18 cellular contexts compared by ENCODE assay signal in the genomic region with DNA sequence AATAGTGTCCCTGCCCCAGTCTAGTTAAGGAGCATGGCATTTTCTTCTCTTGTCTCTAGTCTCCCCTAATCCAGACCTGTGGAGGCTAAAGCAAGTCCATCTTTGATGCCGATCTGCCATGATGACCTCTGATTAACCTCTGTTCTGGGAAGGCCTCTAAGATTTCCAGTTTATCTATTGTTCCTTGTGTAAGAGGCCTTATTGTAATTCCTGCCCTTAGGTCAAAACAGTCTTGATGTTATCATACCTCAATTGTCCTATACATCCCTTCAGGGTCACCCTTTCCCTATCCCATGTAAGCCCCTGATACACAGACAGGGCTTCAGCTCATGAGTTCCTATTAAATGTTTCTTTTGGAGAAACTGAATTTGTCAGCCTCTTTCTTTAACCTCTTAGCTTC. TPM values are rescaled to one million over a fixed set of nuclear protein-coding genes. Genes with fewer than 3 reads are reported as not detected.
DNase-seq lines count a peak whose midpoint lies in the region; ATAC-seq, FAIRE-seq and TF ChIP-seq lines count a peak whose summit lies in the region.
"Had no signal": no experiment of that assay in that cellular context is flagged by ENCODE, and none has a peak within 500 bp of the region (broad histone marks: within the 10 kb centered on the region; RNA-seq: fewer than 3 reads in every experiment).

No MANE protein-coding gene starts in this region.

- no peak overlapping the region for H2BK120ac ChIP-seq in neuronal stem cell (ENCODE audit: low read depth, low read length)

- H4K20me1 ChIP-seq in endothelial cell of umbilical vein (replicated peaks; ENCODE audit: control insufficient read depth, extremely low read depth, insufficient read depth, low read length), result no peaks in the 10 kb centered on the region

- H3K9me3 ChIP-seq in Panc1 (ENCODE audit: control insufficient read depth, insufficient read depth, low read depth, low read length), result no peaks in the 10 kb centered on the region
- H3K9me3 ChIP-seq in endothelial cell of umbilical vein (replicated peaks; ENCODE audit: control insufficient read depth, insufficient read depth, low read length), result no peaks in the 10 kb centered on the region
- H3K9me3 ChIP-seq in neuronal stem cell (replicated peaks in 1 of 2; ENCODE audit: control insufficient read depth in 2 of 2, insufficient read depth in 1 of 2, low read depth in 1 of 2, low read length in 2 of 2), result no peaks in the 10 kb centered on the region
- no peaks in the 10 kb centered on the region for H3K9me3 ChIP-seq in psoas muscle

- dilution Hi-C loops in endothelial cell of umbilical vein (cut with MboI; ENCODE audit: extremely low pct_ligation_motif_present, low sequenced_read_pairs), result no loop called here

- DNase-seq in ELF-1 (ENCODE audit: low read depth, low spot score), result peak; percentile 58
- DNase-seq in Panc1 (ENCODE audit: low read depth, low spot score), result no peak
- DNase-seq in endothelial cell of umbilical vein (ENCODE audit: low read depth, low spot score), result no peak
- no peak for DNase-seq in neuronal stem cell (ENCODE audit: low spot score)
- no peak for DNase-seq in psoas muscle
- no peak for DNase-seq in kidney tubule cell (ENCODE audit: low spot score)
- DNase-seq: AML-193, DND-41, H7, NCI-H1092, NCI-H1694, NCI-H2107, NCI-H226, NCI-H526 treated with DMSO at 0.1 percent for 48 hours had no signal

- BruUV-seq in Panc1 (replicated peaks; lab: Mats Ljungman, UMichigan) (no TSS peak), endothelial cell of umbilical vein (replicated peaks; lab: Mats Ljungman, UMichigan) (no TSS peak)

- H3K9ac ChIP-seq in endothelial cell of umbilical vein (replicated peaks; ENCODE audit: extremely low read depth, insufficient read depth, low read length) (no peak overlapping the region), neuronal stem cell (ENCODE audit: low read depth, low read length, poor library complexity) (no peak overlapping the region)
- H3K9ac ChIP-seq: KMS-11 had no signal

- H3K18ac ChIP-seq in neuronal stem cell (ENCODE audit: low read length), result no peak overlapping the region

- H3K4me2 ChIP-seq in endothelial cell of umbilical vein (ENCODE audit: insufficient read depth, low read length) (no peak overlapping the region), neuronal stem cell (ENCODE audit: insufficient read depth, low read length, poor library complexity, severe bottlenecking) (no peak overlapping the region)
- H3K4me2 ChIP-seq: KMS-11 had no signal

- no peak overlapping the region for H3K4ac ChIP-seq in neuronal stem cell (ENCODE audit: low read length)

- no peak overlapping the region for H2AK5ac ChIP-seq in neuronal stem cell (ENCODE audit: low read depth, low read length)

- H2AFZ ChIP-seq in endothelial cell of umbilical vein (ENCODE audit: low read depth, low read length) (peak overlapping the region; percentile 38), neuronal stem cell (ENCODE audit: low read length) (peak overlapping the region; percentile 71)

- H3K36me3 ChIP-seq in Panc1 (ENCODE audit: control insufficient read depth, insufficient read depth, low read length), result no peaks in the 10 kb centered on the region
- H3K36me3 ChIP-seq in endothelial cell of umbilical vein (ENCODE audit: control insufficient read depth in 2 of 2, extremely low read depth in 1 of 2, insufficient read depth in 2 of 2, low read length in 2 of 2), result no peaks in the 10 kb centered on the region
- H3K36me3 ChIP-seq in neuronal stem cell (replicated peaks in 1 of 2; ENCODE audit: control insufficient read depth in 2 of 2, insufficient read depth in 2 of 2, low read length in 2 of 2), result no peaks in the 10 kb centered on the region
- no peaks in the 10 kb centered on the region for H3K36me3 ChIP-seq in psoas muscle (ENCODE audit: insufficient read depth in 1 of 2, low read depth in 1 of 2)

- TF ChIP-seq CTCF in Panc1 (IDR thresholded peaks at IDR 0.05) (no peak), endothelial cell of umbilical vein (IDR thresholded peaks at IDR 0.05; ENCODE audit: extremely low read depth in 1 of 2, insufficient read depth in 1 of 2, low read depth in 1 of 2, low read length in 2 of 2) (no peak), psoas muscle (IDR thresholded peaks at IDR 0.05) (no peak)

- H3K9me1 ChIP-seq in endothelial cell of umbilical vein (replicated peaks; ENCODE audit: control insufficient read depth, extremely low read depth, insufficient read depth, low read length), result no peaks in the 10 kb centered on the region

- H3K79me2 ChIP-seq in endothelial cell of umbilical vein (ENCODE audit: control insufficient read depth, insufficient read depth, low read length), result no peaks in the 10 kb centered on the region

- intact Hi-C loops in Panc1 (cut with micrococcal nuclease; ENCODE audit: unreplicated experiment), result no loop called here
- intact Hi-C loops in endothelial cell of umbilical vein (cut with micrococcal nuclease), result no loop called here
- intact Hi-C loops in psoas muscle (cut with DNase I), result no loop called here

- TF ChIP-seq POLR2A in endothelial cell of umbilical vein (IDR thresholded peaks at IDR 0.05; ENCODE audit: low read depth, low read length), result no peak

- POLR2A ChIA-PET in Panc1 (lab: Charles Lee) (no interaction called here), endothelial cell of umbilical vein (lab: Charles Lee) (interaction anchor here (0.6 kb wide), 1 partner anchor 94 kb away, joined by 11 read pairs; no protein-coding TSS in a partner anchor)

- no peaks in the 10 kb centered on the region for H3K27me3 ChIP-seq in Panc1 (ENCODE audit: control insufficient read depth, insufficient read depth, low read length)
- H3K27me3 ChIP-seq in endothelial cell of umbilical vein (ENCODE audit: control insufficient read depth in 2 of 2, insufficient read depth in 2 of 2, low read length in 2 of 2), result no peaks in the 10 kb centered on the region
- no peaks in the 10 kb centered on the region for H3K27me3 ChIP-seq in neuronal stem cell (ENCODE audit: control insufficient read depth in 3 of 3, insufficient read depth in 3 of 3, low read depth in 1 of 3, low read length in 3 of 3)
- no peaks in the 10 kb centered on the region for H3K27me3 ChIP-seq in psoas muscle (ENCODE audit: insufficient read depth in 3 of 3, low read length in 2 of 3)

- no peak overlapping the region for H2BK12ac ChIP-seq in neuronal stem cell (ENCODE audit: low read length)

- no peak overlapping the region for H2BK5ac ChIP-seq in neuronal stem cell (ENCODE audit: low read length)

- CTCF ChIA-PET in Panc1 (lab: Charles Lee), result no interaction called here
- CTCF ChIA-PET in endothelial cell of umbilical vein (lab: Charles Lee), result no interaction called here

- no CpG with 5 or more reads among the region's 1 CpG for WGBS in neuronal stem cell (ENCODE audit: extremely low coverage in 2 of 2, insufficient read length in 2 of 2, insufficient replicate concordance in 1 of 2), 2 donors
- WGBS in psoas muscle, 3 donors, result 37 to 62% (median 50%) methylated on average over 1 of the region's 1 CpG

- FAIRE-seq in endothelial cell of umbilical vein (lab: Jason Lieb, UNC), result no peak

- no peak overlapping the region for H4K8ac ChIP-seq in neuronal stem cell (ENCODE audit: low read depth, low read length)

- H3K79me1 ChIP-seq in neuronal stem cell (ENCODE audit: low read depth, low read length), result no peaks in the 10 kb centered on the region

- H3K23ac ChIP-seq in neuronal stem cell (ENCODE audit: low read depth, low read length, poor library complexity), result no peak overlapping the region

- no peak overlapping the region for H3K14ac ChIP-seq in neuronal stem cell (ENCODE audit: low read length)

- ATAC-seq in Panc1 (no peak), GM19455 (IDR thresholded peaks at IDR 0.05; ENCODE audit: unreplicated experiment) (no peak), psoas muscle (no peak)
- ATAC-seq: Right ventricle myocardium inferior had no signal

- H3K4me1 ChIP-seq in Panc1 (ENCODE audit: control insufficient read depth, insufficient read depth, low read length) (peaks cover 17% of the 10 kb centered on the region), endothelial cell of umbilical vein (ENCODE audit: control insufficient read depth, extremely low read depth, insufficient read depth, low read length) (peaks cover 15% of the 10 kb centered on the region), neuronal stem cell (ENCODE audit: control insufficient read depth in 2 of 2, insufficient read depth in 1 of 2, low read depth in 1 of 2, low read length in 2 of 2) (peaks cover 0 to 8% of the 10 kb centered on the region in 2 donors), psoas muscle (no peaks in the 10 kb centered on the region)

- H4K91ac ChIP-seq in neuronal stem cell (ENCODE audit: low read depth, low read length, poor library complexity), result no peak overlapping the region

- in situ Hi-C loops in Panc1 (cut with HindIII; ENCODE audit: low pct_unique_long_range_greater_than_20kb, low sequenced_read_pairs), result no loop called here

- peak overlapping the region; percentile 60; the same call in 1 of the 2 replicates for H3K27ac ChIP-seq in Panc1 (ENCODE audit: low read length)
- H3K27ac ChIP-seq in endothelial cell of umbilical vein (ENCODE audit: insufficient read depth, low read depth, low read length), result no peak overlapping the region
- no peak overlapping the region for H3K27ac ChIP-seq in neuronal stem cell (replicated peaks; ENCODE audit: low read length)
- H3K27ac ChIP-seq in psoas muscle, result no peak overlapping the region
- H3K27ac ChIP-seq: HL-60, KMS-11 had no signal

- H2BK15ac ChIP-seq in neuronal stem cell (ENCODE audit: low read length), result no peak overlapping the region

- H3K4me3 ChIP-seq in Panc1 (ENCODE audit: low read depth in 2 of 2, low read length in 2 of 2) (no peak overlapping the region), endothelial cell of umbilical vein (replicated peaks in 1 of 3; ENCODE audit: insufficient read depth in 1 of 3, low read depth in 1 of 3, low read length in 3 of 3) (no peak overlapping the region), neuronal stem cell (ENCODE audit: low read length in 2 of 2) (no peak overlapping the region), psoas muscle (no peak overlapping the region)

RNA-seq across cellular contexts. Expression of a gene that starts 4.9 kb away (rescaled TPM):
- total RNA-seq in Panc1 (2021; ENCODE audit: unreplicated experiment) (137 TPM), endothelial cell of umbilical vein (87.5 and 88.6 TPM in 2 replicates), psoas muscle (10 to 100 TPM; 25.0 to 32.9 (median 28.6) TPM)
- 108 TPM for polyA plus RNA-seq in Panc1 (2012; ENCODE audit: insufficient read length)
- polyA plus RNA-seq in endothelial cell of umbilical vein (30.6 and 37.6 TPM in 2 replicates), psoas muscle (10 to 100 TPM; 11.7 to 16.0 (median 15.3) TPM)
- 11.5 and 13.4 TPM in 2 replicates for polyA plus RNA-seq in endothelial cell of umbilical vein (2011; cell fraction: cytosol; rRNA removed)
- 135 and 170 TPM in 2 replicates for polyA plus RNA-seq in endothelial cell of umbilical vein (2011; cell fraction: nucleus; rRNA removed)
- polyA plus RNA-seq in endothelial cell of umbilical vein (2012), result 40.0 and 70.2 TPM in 2 replicates
- 29.5 and 32.5 TPM in 2 replicates for polyA minus RNA-seq in endothelial cell of umbilical vein
- polyA minus RNA-seq in endothelial cell of umbilical vein (2011; cell fraction: cytosol; rRNA and poly(A)+ RNA removed), result 11.8 TPM
- 62.5 and 77.2 TPM in 2 replicates for polyA minus RNA-seq in endothelial cell of umbilical vein (2011; cell fraction: nucleus; rRNA and poly(A)+ RNA removed)
- polyA plus RNA-seq in neuronal stem cell (2013, experiment 1 of 2), result 39.9 TPM
- polyA plus RNA-seq in neuronal stem cell (2013, experiment 2 of 2), result 38.5 TPM

RNA-seq across cellular contexts. Expression of a gene that starts 52.7 kb away (rescaled TPM):
- 3,706 TPM for total RNA-seq in Panc1 (2021; ENCODE audit: unreplicated experiment)
- polyA plus RNA-seq in Panc1 (2012; ENCODE audit: insufficient read length), result 2,487 TPM
- 2,542 and 2,602 TPM in 2 replicates for total RNA-seq in endothelial cell of umbilical vein
- polyA plus RNA-seq in endothelial cell of umbilical vein, result 4,328 and 5,159 TPM in 2 replicates
- 6,306 and 6,778 TPM in 2 replicates for polyA plus RNA-seq in endothelial cell of umbilical vein (2011; cell fraction: cytosol; rRNA removed)
- polyA plus RNA-seq in endothelial cell of umbilical vein (2011; cell fraction: nucleus; rRNA removed), result 2,365 and 2,568 TPM in 2 replicates
- polyA plus RNA-seq in endothelial cell of umbilical vein (2012), result 2,438 and 3,460 TPM in 2 replicates
- polyA minus RNA-seq in endothelial cell of umbilical vein, result 1,934 and 2,592 TPM in 2 replicates
- polyA minus RNA-seq in endothelial cell of umbilical vein (2011; cell fraction: cytosol; rRNA and poly(A)+ RNA removed), result 785 TPM
- polyA minus RNA-seq in endothelial cell of umbilical vein (2011; cell fraction: nucleus; rRNA and poly(A)+ RNA removed), result 303 and 436 TPM in 2 replicates
- polyA plus RNA-seq in neuronal stem cell (2013, experiment 1 of 2), result 1,729 TPM
- 1,737 TPM for polyA plus RNA-seq in neuronal stem cell (2013, experiment 2 of 2)
- 100 to 1,000 TPM; 251 to 725 (median 513) TPM for total RNA-seq in psoas muscle
- polyA plus RNA-seq in psoas muscle, result 1,000 to 10,000 TPM; 1,071 to 3,448 (median 1,168) TPM
